In the genomic region with DNA sequence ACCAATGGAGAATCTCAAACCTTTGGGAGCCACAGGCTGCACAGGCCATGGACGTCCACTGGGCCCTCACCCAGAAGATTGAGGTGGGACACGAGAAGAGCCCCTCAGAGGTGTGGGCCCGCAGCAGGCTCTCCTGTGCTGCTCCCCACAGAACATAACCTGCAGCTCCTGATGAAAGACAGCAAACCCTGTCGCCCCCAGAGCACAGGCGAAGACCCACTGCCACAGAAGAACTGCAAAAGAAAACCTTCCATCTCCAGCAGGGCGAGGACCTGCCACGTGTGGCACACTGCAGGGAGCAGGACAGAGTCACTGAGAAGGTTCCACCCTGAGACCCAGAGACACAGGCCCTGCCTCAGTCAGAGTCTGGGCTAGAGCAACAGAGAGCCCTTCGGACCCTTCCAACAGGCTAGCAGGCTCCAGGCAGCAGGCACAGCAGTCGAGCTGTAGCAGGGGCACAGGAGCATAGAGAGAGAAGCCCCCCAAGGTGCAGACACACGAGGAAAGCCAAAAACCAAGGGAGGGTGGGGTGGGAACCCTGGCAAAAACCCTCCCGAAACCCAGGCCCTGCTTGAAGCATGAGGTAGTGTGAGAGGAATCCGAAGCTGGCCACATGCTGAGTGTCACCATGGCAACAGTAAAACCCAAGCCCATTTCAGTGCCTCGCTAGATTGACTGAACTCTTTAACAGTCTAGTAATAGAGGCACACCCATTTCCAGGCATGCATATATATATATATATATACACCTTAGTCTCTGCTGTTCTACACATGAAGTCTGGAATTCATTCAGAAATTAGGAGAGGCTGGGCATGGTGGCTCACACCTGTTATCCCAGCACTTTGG, we compare ENCODE assay signal across 11 cellular contexts. TPM values are rescaled to one million over a fixed set of nuclear protein-coding genes. Genes with fewer than 3 reads are reported as not detected.
DNase-seq lines count a peak whose midpoint lies in the region; ATAC-seq and TF ChIP-seq lines count a peak whose summit lies in the region.
"Had no signal": no experiment of that assay in that cellular context is flagged by ENCODE, and none has a peak within 500 bp of the region (broad histone marks: within the 10 kb centered on the region; RNA-seq: fewer than 3 reads in every experiment).

No MANE protein-coding gene starts in this region.

- no peaks in the 10 kb centered on the region for H4K20me1 ChIP-seq in osteoblast (ENCODE audit: insufficient read depth, low read length)

- DNase-seq in EL (peak; percentile 87), MG63 (peak; percentile 38), epidermal melanocyte (ENCODE audit: insufficient read length, low spot score) (peak; percentile 37), osteoblast (ENCODE audit: insufficient read length, low spot score, missing footprints) (peak; percentile 82), GM19238 (ENCODE audit: insufficient read length, low spot score) (no peak), colonic mucosa (no peak)
- DNase-seq in activated naive CD8-positive, alpha-beta T cell treated with anti-CD3 and anti-CD28 coated beads for 36 hours = no peak
- DNase-seq: activated T-cell treated with anti-CD3 and anti-CD28 coated beads, Interleukin-2, amount 50 U/mL, for 48 hours; NCI-H510A treated with DMSO at 0.1 percent for 48 hours had no signal

- H3K9me3 Mint-ChIP-seq in activated naive CD8-positive, alpha-beta T cell treated with anti-CD3 and anti-CD28 coated beads for 36 hours = no peaks in the 10 kb centered on the region

- H3K4me1 ChIP-seq in osteoblast (ENCODE audit: insufficient read depth, low read length) (no peaks in the 10 kb centered on the region), colonic mucosa (no peaks in the 10 kb centered on the region)

- intact Hi-C loops in colonic mucosa (cut with DNase I) = no loop called here

- no peak overlapping the region for H2AFZ ChIP-seq in osteoblast (ENCODE audit: low read length)

- no peaks in the 10 kb centered on the region for H3K27me3 ChIP-seq in MG63
- H3K27me3 ChIP-seq in osteoblast (ENCODE audit: insufficient read depth, low read length) = no peaks in the 10 kb centered on the region
- no peaks in the 10 kb centered on the region for H3K27me3 ChIP-seq in colonic mucosa

- H3K79me2 ChIP-seq in osteoblast (ENCODE audit: insufficient read depth, low read length) = no peaks in the 10 kb centered on the region

- H3K27ac ChIP-seq in osteoblast (ENCODE audit: low read depth, low read length) (no peak overlapping the region), colonic mucosa (no peak overlapping the region)

- H3K36me3 ChIP-seq in MG63 (peaks cover 35% of the 10 kb centered on the region), osteoblast (ENCODE audit: insufficient read depth, low read length) (peaks cover 3% of the 10 kb centered on the region), colonic mucosa (no peaks in the 10 kb centered on the region)

- peaks cover 4% of the 10 kb centered on the region for H3K4me1 Mint-ChIP-seq in activated naive CD8-positive, alpha-beta T cell treated with anti-CD3 and anti-CD28 coated beads for 36 hours

- TF ChIP-seq CTCF in osteoblast (IDR thresholded peaks at IDR 0.05; ENCODE audit: extremely low read depth, low read depth, low read length) (no peak), colonic mucosa (IDR thresholded peaks at IDR 0.05) (no peak)

- H3K9me3 ChIP-seq in MG63 (no peaks in the 10 kb centered on the region), osteoblast (ENCODE audit: low read depth, low read length) (no peaks in the 10 kb centered on the region), colonic mucosa (no peaks in the 10 kb centered on the region)

- H3K4me3 ChIP-seq in MG63 (no peak overlapping the region), osteoblast (ENCODE audit: insufficient read depth, low read length) (no peak overlapping the region), colonic mucosa (no peak overlapping the region)

- no peak for ATAC-seq in activated CD4-positive, CD25-positive, alpha-beta regulatory T cell treated with anti-CD3 and anti-CD28 coated beads, Interleukin-2, amount 50 U/mL, for 24 hours
- ATAC-seq: left colon had no signal

- no peak overlapping the region for H3K9ac ChIP-seq in colonic mucosa (ENCODE audit: low read depth in 2 of 2, low read length in 2 of 2)

- H3K4me2 ChIP-seq in osteoblast (ENCODE audit: insufficient read depth, low read length) = no peak overlapping the region

- peaks cover 7% of the 10 kb centered on the region for H3K36me3 Mint-ChIP-seq in activated naive CD8-positive, alpha-beta T cell treated with anti-CD3 and anti-CD28 coated beads for 36 hours

- no peaks in the 10 kb centered on the region for H3K27me3 Mint-ChIP-seq in activated naive CD8-positive, alpha-beta T cell treated with anti-CD3 and anti-CD28 coated beads for 36 hours

- H3K4me3 Mint-ChIP-seq in activated naive CD8-positive, alpha-beta T cell treated with anti-CD3 and anti-CD28 coated beads for 36 hours = no peak overlapping the region

- H3K27ac Mint-ChIP-seq in activated naive CD8-positive, alpha-beta T cell treated with anti-CD3 and anti-CD28 coated beads for 36 hours = no peak overlapping the region

RNA-seq across cellular contexts. Expression of a gene that starts 60.0 kb away (rescaled TPM):
- total RNA-seq in MG63 (2014; rRNA removed; shearing (Covaris generic); ENCODE audit: low replicate concordance) = 65.4 and 74.3 TPM in 2 replicates
- total RNA-seq in osteoblast (21.4 and 21.8 TPM in 2 replicates), colonic mucosa (10 to 100 TPM; 29.1 to 43.5 TPM)
- total RNA-seq in activated naive CD8-positive, alpha-beta T cell treated with anti-CD3 and anti-CD28 coated beads for 36 hours = 10 to 100 TPM; 21.6 to 23.8 TPM

Comparison
In these comparisons a context has a peak if more than half of its experiments do, and no peak if none do; other contexts are left out.
1. DNase-seq: peak in EL (single experiment), MG63 (single experiment), epidermal melanocyte (single experiment) and osteoblast (single experiment); none in GM19238 (single experiment), activated naive CD8-positive, alpha-beta T cell treated with anti-CD3 and anti-CD28 coated beads for 36 hours (single experiment) and colonic mucosa (single experiment).